8 cellular contexts compared by ENCODE assay signal in the genomic region with DNA sequence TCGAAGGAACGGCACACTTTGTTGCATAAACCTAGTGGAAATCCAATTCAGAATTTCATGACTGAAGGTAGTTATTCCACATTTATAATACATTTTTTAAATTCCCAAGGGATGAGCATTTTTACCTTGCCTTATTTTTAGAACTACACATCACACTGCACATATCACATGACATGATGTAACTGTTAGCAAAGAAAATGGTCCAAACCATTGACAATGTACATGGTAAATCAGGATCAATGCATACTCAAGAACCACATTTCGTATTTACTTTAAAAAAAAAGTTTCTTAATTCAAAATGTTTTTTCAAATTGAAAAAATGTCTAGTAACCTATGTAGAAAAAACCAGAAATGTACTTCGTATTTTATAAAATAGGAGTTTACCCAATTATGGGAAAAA. TPM values are rescaled to one million over a fixed set of nuclear protein-coding genes. Genes with fewer than 3 reads are reported as not detected.
DNase-seq lines count a peak whose midpoint lies in the region; ATAC-seq, FAIRE-seq and TF ChIP-seq lines count a peak whose summit lies in the region.

No MANE protein-coding gene starts in this region.

- peaks cover 18% of the 10 kb centered on the region for H3K27me3 Mint-ChIP-seq in endothelial cell (ENCODE audit: unreplicated experiment)
- no peaks in the 10 kb centered on the region for H3K27me3 Mint-ChIP-seq in osteocyte (ENCODE audit: unreplicated experiment)

- peaks cover 0 to 60% (median 8%) of the 10 kb centered on the region in 4 donors for H3K4me1 ChIP-seq in Peyer's patch

- no peak for TF ChIP-seq POLR2A in Peyer's patch (IDR thresholded peaks at IDR 0.05)

- peak overlapping the region in 2 of 4 donors; percentile 27 to 100 for H3K27ac ChIP-seq in Peyer's patch

- FAIRE-seq in G401.6 (lab: Jason Lieb, UNC), result peak; percentile 6

- H3K9me3 ChIP-seq in Peyer's patch, result no peaks in the 10 kb centered on the region

- ATAC-seq in HG03571 (IDR thresholded peaks at IDR 0.05; ENCODE audit: unreplicated experiment) (no peak), HG03045 (IDR thresholded peaks at IDR 0.05; ENCODE audit: unreplicated experiment) (no peak), HG03095 (IDR thresholded peaks at IDR 0.05; ENCODE audit: unreplicated experiment) (no peak)

- DNase-seq in Peyer's patch, result no peak
- no peak for DNase-seq in endothelial cell (ENCODE audit: low spot score)
- no peak for DNase-seq in osteocyte (ENCODE audit: extremely low spot score, unreplicated experiment)
- DNase-seq in activated CD4-positive, CD25-positive, alpha-beta regulatory T cell treated with anti-CD3 and anti-CD28 coated beads, Interleukin-2, amount 50 U/mL, for 72 hours, result no peak

- peak overlapping the region; percentile 95 for H3K27ac Mint-ChIP-seq in endothelial cell (ENCODE audit: unreplicated experiment)
- peak overlapping the region; percentile 61 for H3K27ac Mint-ChIP-seq in osteocyte (ENCODE audit: unreplicated experiment)

- H3K36me3 Mint-ChIP-seq in endothelial cell (ENCODE audit: low read depth, unreplicated experiment), result peaks cover 17% of the 10 kb centered on the region
- no peaks in the 10 kb centered on the region for H3K36me3 Mint-ChIP-seq in osteocyte (ENCODE audit: unreplicated experiment)

- peak overlapping the region; percentile 72 to 100 (median 96) for H3K4me3 ChIP-seq in Peyer's patch

- H3K4me3 Mint-ChIP-seq in endothelial cell (ENCODE audit: unreplicated experiment) (peak overlapping the region; percentile 81), osteocyte (ENCODE audit: unreplicated experiment) (peak overlapping the region; percentile 92)

- no peak for TF ChIP-seq CTCF in Peyer's patch (IDR thresholded peaks at IDR 0.05)
- no peak for TF ChIP-seq CTCF in endothelial cell (IDR thresholded peaks at IDR 0.05; ENCODE audit: unreplicated experiment)
- TF ChIP-seq CTCF in osteocyte (IDR thresholded peaks at IDR 0.05), result no peak

- no peaks in the 10 kb centered on the region for H3K36me3 ChIP-seq in Peyer's patch

- H3K9me3 Mint-ChIP-seq in endothelial cell (ENCODE audit: unreplicated experiment), result no peaks in the 10 kb centered on the region
- no peaks in the 10 kb centered on the region for H3K9me3 Mint-ChIP-seq in osteocyte (ENCODE audit: unreplicated experiment)

- peaks cover 59% of the 10 kb centered on the region for H3K4me1 Mint-ChIP-seq in endothelial cell (ENCODE audit: unreplicated experiment)
- peaks cover 60% of the 10 kb centered on the region for H3K4me1 Mint-ChIP-seq in osteocyte (ENCODE audit: unreplicated experiment)

- no peaks in the 10 kb centered on the region for H3K27me3 ChIP-seq in Peyer's patch

RNA-seq across cellular contexts. Expression of a gene that starts 2.5 kb away (rescaled TPM):
- total RNA-seq in Peyer's patch (100 to 1,000 TPM in 3 of 4 donors, 10 to 100 TPM in 1; 97.6 to 328 (median 141) TPM), endothelial cell (ENCODE audit: unreplicated experiment) (154 TPM), osteocyte (99.0 and 102 TPM in 2 replicates)
